In the genomic region with DNA sequence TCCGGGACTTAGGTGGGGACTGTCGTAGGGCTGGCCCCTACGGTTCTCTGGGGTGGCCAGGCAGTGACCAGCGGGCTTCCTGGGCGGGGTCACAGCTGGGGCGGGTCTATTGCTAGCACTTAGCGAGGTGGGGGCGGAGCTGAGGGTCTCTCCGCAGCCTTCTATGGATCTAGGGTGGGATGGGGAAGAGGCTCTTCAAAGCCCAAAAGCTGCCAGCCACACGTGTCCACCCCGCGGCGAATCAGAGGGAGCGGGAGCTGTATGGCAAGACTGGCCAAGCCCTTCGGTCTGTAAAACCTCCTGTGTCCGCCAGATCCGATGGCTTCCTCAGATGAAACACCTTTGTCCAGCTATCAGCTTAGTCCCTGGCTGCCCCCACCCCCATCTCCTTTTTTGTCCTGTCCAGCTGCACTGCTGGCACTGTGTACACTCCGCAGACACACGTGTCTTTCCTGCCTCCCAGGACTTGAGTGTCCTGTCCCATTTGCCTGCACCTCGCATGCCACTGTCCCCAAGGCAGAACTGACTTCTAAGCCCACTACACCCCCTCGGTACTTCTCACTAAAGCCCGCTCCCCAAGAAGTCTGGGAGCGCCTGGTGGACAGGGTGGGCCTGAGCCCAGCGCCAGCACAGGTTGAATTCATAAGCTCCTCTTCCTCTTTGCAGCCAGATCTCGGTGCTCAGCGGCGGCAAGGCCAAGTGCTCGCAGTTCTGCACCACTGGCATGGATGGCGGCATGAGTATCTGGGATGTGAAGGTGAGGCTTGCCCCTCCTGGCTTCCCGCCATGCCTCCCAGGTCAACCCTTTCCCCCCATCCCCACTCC, we compare ENCODE assay signal across 2 cellular contexts.
TF ChIP-seq lines count a peak whose summit lies in the region.

No MANE protein-coding gene starts in this region.

TF ChIP-seq in GM12878, 131 proteins besides CTCF, POLR2A, EP300 and RAD21 (continues in another document):
- TF ChIP-seq NKRF (conservative IDR thresholded peaks at IDR 0.05) (no peak), POLR2AphosphoS2 (IDR thresholded peaks at IDR 0.05; ENCODE audit: low read depth, low read length) (no peak), SKIL (IDR thresholded peaks at IDR 0.05; ENCODE audit: low read depth, poor library complexity, severe bottlenecking) (no peak), ZBED1 (IDR thresholded peaks at IDR 0.05; ENCODE audit: borderline replicate concordance) (no peak), MTA2 (IDR thresholded peaks at IDR 0.05; ENCODE audit: low read depth) (no peak), ZBTB33 (IDR thresholded peaks at IDR 0.05) (no peak), REST (IDR thresholded peaks at IDR 0.05; ENCODE audit: low read depth, low read length) (no peak), NR2C2 (IDR thresholded peaks at IDR 0.05; ENCODE audit: borderline replicate concordance, control insufficient read depth, insufficient read length, low read depth) (no peak), BRCA1 (IDR thresholded peaks at IDR 0.05; ENCODE audit: low read depth, low read length) (no peak)

TF ChIP-seq in liver, 16 proteins besides CTCF, POLR2A, EP300 and RAD21:
- TF ChIP-seq HNF4A (conservative IDR thresholded peaks at IDR 0.05) (no peak), SP1 (IDR thresholded peaks at IDR 0.05) (peak; percentile 2), EGR1 (IDR thresholded peaks at IDR 0.05; ENCODE audit: low read depth in 2 of 2) (no peak), FOXA1 (IDR thresholded peaks at IDR 0.05) (no peak), FOXA2 (IDR thresholded peaks at IDR 0.05) (no peak)
